In genomic region chr12:50442178-50442908, GRCh38 we compare ENCODE assay signal across 1 cellular context.
TF ChIP-seq lines count a peak whose summit lies in the region.

No MANE protein-coding gene starts in this region.

TF ChIP-seq in HepG2, 621 proteins besides CTCF, POLR2A, EP300 and RAD21:
- TF ChIP-seq MXI1 (IDR thresholded peaks at IDR 0.05; ENCODE audit: borderline replicate concordance, low read depth, low read length) (no peak), ZNF225 (CRISPR knock-in tag; IDR thresholded peaks at IDR 0.05) (no peak), ATM (IDR thresholded peaks at IDR 0.05; ENCODE audit: borderline replicate concordance) (no peak), SMAD1 (CRISPR knock-in tag; IDR thresholded peaks at IDR 0.05; ENCODE audit: borderline replicate concordance, low read depth) (no peak), ZNF724P (CRISPR knock-in tag; IDR thresholded peaks at IDR 0.05; ENCODE audit: borderline replicate concordance) (no peak)
